ENCODE assay signal across 19 cellular contexts in the genomic region with DNA sequence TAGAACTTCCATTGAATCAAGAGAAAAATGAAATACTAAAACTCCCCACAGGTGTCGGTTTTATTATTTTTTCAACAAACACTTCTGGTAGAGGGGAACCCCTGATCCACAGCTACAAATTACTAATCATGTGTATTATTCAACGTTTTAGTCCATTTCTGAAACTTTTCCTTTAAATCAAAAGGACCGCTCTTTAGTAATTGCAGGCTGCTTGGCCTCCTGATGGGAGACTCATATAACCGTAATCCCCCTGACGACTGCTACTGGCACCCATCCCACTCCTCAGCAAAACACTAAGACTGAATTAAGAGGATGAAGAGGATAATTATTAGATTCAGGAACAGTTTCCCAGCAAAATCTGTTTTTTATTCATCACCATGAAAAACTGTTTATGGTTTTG. TPM values are rescaled to one million over a fixed set of nuclear protein-coding genes. Genes with fewer than 3 reads are reported as not detected.
"Had no signal": no experiment of that assay in that cellular context is flagged by ENCODE, and none has a peak within 500 bp of the region (broad histone marks: within the 10 kb centered on the region; RNA-seq: fewer than 3 reads in every experiment).

No MANE protein-coding gene starts in this region.

- H3K27me3 Mint-ChIP-seq: activated naive CD8-positive, alpha-beta T cell treated with anti-CD3 and anti-CD28 coated beads, Interleukin-2, amount 10 ng/mL, durations not matched to agents 7 days and 5 days; stimulated activated naive CD8-positive, alpha-beta T cell treated with anti-CD3 and anti-CD28 coated beads, Interleukin-15, amount 100 ng/mL, for 72 hours had no signal

- H3K4me3 Mint-ChIP-seq: activated naive CD8-positive, alpha-beta T cell treated with anti-CD3 and anti-CD28 coated beads, Interleukin-2, amount 10 ng/mL, durations not matched to agents 7 days and 5 days; activated T-cell treated with anti-CD3 and anti-CD28 coated beads, Interleukin-2, amount 50 U/mL, for 4 hours; nephron progenitor cell; stimulated activated naive CD8-positive, alpha-beta T cell treated with anti-CD3 and anti-CD28 coated beads, Interleukin-15, amount 100 ng/mL, for 72 hours had no signal

- H3K27me3 ChIP-seq: gastroesophageal sphincter, pancreas, testis had no signal

- H3K4me1 Mint-ChIP-seq: activated naive CD8-positive, alpha-beta T cell treated with anti-CD3 and anti-CD28 coated beads, Interleukin-2, amount 10 ng/mL, durations not matched to agents 7 days and 5 days; stimulated activated naive CD8-positive, alpha-beta T cell treated with anti-CD3 and anti-CD28 coated beads, Interleukin-15, amount 100 ng/mL, for 72 hours had no signal

- H3K4me1 ChIP-seq: gastroesophageal sphincter, pancreas, testis had no signal

- H3K27ac ChIP-seq: epithelial cell of prostate, gastroesophageal sphincter, pancreas, testis had no signal

- H3K9me3 ChIP-seq: gastroesophageal sphincter, pancreas, testis had no signal

- H3K4me3 ChIP-seq: gastroesophageal sphincter, pancreas, testis had no signal

- H3K36me3 Mint-ChIP-seq: activated naive CD8-positive, alpha-beta T cell treated with anti-CD3 and anti-CD28 coated beads, Interleukin-2, amount 10 ng/mL, durations not matched to agents 7 days and 5 days had no signal

- H3K27ac Mint-ChIP-seq: activated naive CD8-positive, alpha-beta T cell treated with anti-CD3 and anti-CD28 coated beads, Interleukin-2, amount 10 ng/mL, durations not matched to agents 7 days and 5 days; nephron progenitor cell; stimulated activated naive CD8-positive, alpha-beta T cell treated with anti-CD3 and anti-CD28 coated beads, Interleukin-15, amount 100 ng/mL, for 72 hours had no signal

- DNase-seq: activated CD4-positive, alpha-beta T cell treated with anti-CD3 and anti-CD28 coated beads for 1 hour; activated CD4-positive, alpha-beta T cell treated with anti-CD3 and anti-CD28 coated beads, Interleukin-2, amount 50 U/mL, for 48 hours; activated effector memory CD4-positive, alpha-beta T cell treated with anti-CD3 and anti-CD28 coated beads, Interleukin-2, amount 50 U/mL, for 16 hours; activated naive CD8-positive, alpha-beta T cell treated with anti-CD3 and anti-CD28 coated beads, Interleukin-2, amount 10 ng/mL, durations not matched to agents 7 days and 5 days; activated T-cell treated with anti-CD3 and anti-CD28 coated beads, Interleukin-2, amount 50 U/mL, for 4 hours; left ventricle myocardium superior; mesenchymal stem cell; nephron progenitor cell; pancreas; stimulated activated CD4-positive, alpha-beta T cell treated with anti-CD3 and anti-CD28 coated beads, Interleukin-15, amount 100 ng/mL, for 24 hours; stimulated activated CD4-positive, alpha-beta T cell treated with anti-CD3 and anti-CD28 coated beads, Interleukin-4, amount 100 ng/mL, for 4 hours; stimulated activated naive CD8-positive, alpha-beta T cell treated with anti-CD3 and anti-CD28 coated beads, Interleukin-15, amount 100 ng/mL, for 72 hours; T1000; testis had no signal

- H3K9me3 Mint-ChIP-seq: activated naive CD8-positive, alpha-beta T cell treated with anti-CD3 and anti-CD28 coated beads, Interleukin-2, amount 10 ng/mL, durations not matched to agents 7 days and 5 days; activated T-cell treated with anti-CD3 and anti-CD28 coated beads, Interleukin-2, amount 50 U/mL, for 4 hours; nephron progenitor cell; stimulated activated naive CD8-positive, alpha-beta T cell treated with anti-CD3 and anti-CD28 coated beads, Interleukin-15, amount 100 ng/mL, for 72 hours had no signal

- H3K36me3 ChIP-seq: gastroesophageal sphincter, pancreas had no signal

RNA-seq across cellular contexts. Expression of a gene that starts 46.4 kb away (rescaled TPM):
- total RNA-seq: activated naive CD8-positive, alpha-beta T cell treated with anti-CD3 and anti-CD28 coated beads, Interleukin-2, amount 10 ng/mL, durations not matched to agents 7 days and 5 days; activated T-cell treated with anti-CD3 and anti-CD28 coated beads, Interleukin-2, amount 50 U/mL, for 4 hours; bronchial epithelial cell; left ventricle myocardium superior; skeletal muscle tissue; urinary bladder had no signal
- polyA plus RNA-seq: urinary bladder had no signal
